ENCODE assay signal across 7 cellular contexts in the genomic region with DNA sequence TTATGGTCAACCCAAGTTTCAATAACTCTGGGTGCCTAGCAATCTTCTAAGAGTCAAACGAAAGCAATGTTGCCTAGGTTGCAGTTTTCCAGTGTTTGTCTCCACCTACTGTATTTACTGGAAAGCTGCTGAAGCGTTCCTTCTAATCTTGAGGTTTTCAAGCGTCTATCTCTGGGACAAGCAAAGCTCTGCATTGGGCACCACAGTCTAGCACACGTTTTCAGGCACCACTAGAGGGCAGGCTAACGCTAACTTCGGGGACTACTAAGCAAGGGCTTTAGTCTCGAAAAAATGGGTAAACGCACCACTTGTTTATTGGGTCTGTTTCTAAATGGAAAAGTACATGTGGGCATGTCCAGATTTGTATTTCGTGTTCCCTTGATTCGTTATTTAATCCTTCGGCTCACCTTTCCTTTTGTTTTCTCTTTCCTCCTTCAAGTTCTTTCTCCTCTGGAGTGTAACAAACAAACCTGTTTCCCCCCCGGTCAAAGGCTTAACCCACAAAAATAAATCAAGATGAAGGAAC.
DNase-seq lines count a peak whose midpoint lies in the region; ATAC-seq and TF ChIP-seq lines count a peak whose summit lies in the region.
"Not testable (repeated sequence)": the region's sequence is repeated elsewhere in the genome, so short reads cannot be mapped to it uniquely, and the experiment has no call there.

No MANE protein-coding gene starts in this region.

- TF ChIP-seq RAD21 in Ishikawa (IDR thresholded peaks at IDR 0.05; ENCODE audit: low read depth) = peak; percentile 23; the same call in 1 of the 2 replicates

- DNase-seq in T-helper 22 cell (ENCODE audit: low read depth) = peak; percentile 10
- peak; percentile 21 for DNase-seq in activated effector memory CD4-positive, alpha-beta T cell treated with Interleukin-2 at 50 U/mL for 16 hours
- peak; percentile 45 to 88 (median 69) for DNase-seq in right cardiac atrium
- DNase-seq in stimulated activated CD4-positive, alpha-beta T cell treated with anti-CD3 and anti-CD28 coated beads, Interleukin-15, amount 100 ng/mL, for 48 hours (ENCODE audit: low read depth in 2 of 2) = peak; percentile 22 to 23

- WGBS in right cardiac atrium = 32% methylated on average over 12 of the region's 12 CpGs

- ATAC-seq in GM18519 (IDR thresholded peaks at IDR 0.05; ENCODE audit: low FRiP score, unreplicated experiment) (peak; percentile 86), HG02642 (IDR thresholded peaks at IDR 0.05; ENCODE audit: poor library complexity, unreplicated experiment) (peak; percentile 76), right cardiac atrium (peak; percentile 87 to 92)

- H3K27me3 ChIP-seq in right cardiac atrium (ENCODE audit: control insufficient read depth, insufficient read depth) = not testable (repeated sequence)

- not testable (repeated sequence) for H3K4me1 ChIP-seq in right cardiac atrium (ENCODE audit: control insufficient read depth, insufficient read depth, low read length)

- not testable (repeated sequence) for H3K27ac ChIP-seq in right cardiac atrium (ENCODE audit: low read length)

- not testable (repeated sequence) for H3K9me3 ChIP-seq in right cardiac atrium (ENCODE audit: control insufficient read depth, low read length)

- TF ChIP-seq EP300 in Ishikawa (IDR thresholded peaks at IDR 0.05; ENCODE audit: borderline replicate concordance) = not testable (repeated sequence)

- H3K4me3 ChIP-seq in right cardiac atrium (ENCODE audit: low read length) = not testable (repeated sequence)

- intact Hi-C loops in right cardiac atrium (cut with DNase I) = not testable (repeated sequence)

Comparison
In these comparisons a context has a peak if more than half of its experiments do, and no peak if none do; other contexts are left out.
1. DNase-seq: peak in every context shown above with its lines; median percentile 69 in right cardiac atrium; 22 in stimulated activated CD4-positive, alpha-beta T cell treated with anti-CD3 and anti-CD28 coated beads, Interleukin-15, amount 100 ng/mL, for 48 hours; 21 in activated effector memory CD4-positive, alpha-beta T cell treated with Interleukin-2 at 50 U/mL for 16 hours; 10 in T-helper 22 cell.